ENCODE assay signal across 24 cellular contexts in genomic region chrX:68175569-68175968, GRCh38.
DNase-seq lines count a peak whose midpoint lies in the region; ATAC-seq and TF ChIP-seq lines count a peak whose summit lies in the region.
"Had no signal": no experiment of that assay in that cellular context is flagged by ENCODE, and none has a peak within 500 bp of the region (broad histone marks: within the 10 kb centered on the region; RNA-seq: fewer than 3 reads in every experiment).

No MANE protein-coding gene starts in this region.

- no peak overlapping the region for H3K4me3 Mint-ChIP-seq in chondrocyte (ENCODE audit: unreplicated experiment)
- H3K4me3 Mint-ChIP-seq: activated T-cell treated with anti-CD3 and anti-CD28 coated beads, Interleukin-2, amount 50 U/mL, for 24 hours; GM23338 had no signal

- H4K5ac ChIP-seq in IMR-90 (ENCODE audit: low read depth, low read length), result no peak overlapping the region

- H4K20me1 ChIP-seq in IMR-90 (ENCODE audit: insufficient read depth, low read length) (no peaks in the 10 kb centered on the region), mammary epithelial cell (ENCODE audit: insufficient read depth, low read length) (no peaks in the 10 kb centered on the region)

- BruUV-seq in IMR-90 (replicated peaks; lab: Mats Ljungman, UMichigan) (no TSS peak), mammary epithelial cell (replicated peaks; lab: Mats Ljungman, UMichigan) (no TSS peak)

- H3K79me2 ChIP-seq in mammary epithelial cell (ENCODE audit: insufficient read depth, low read length), result no peaks in the 10 kb centered on the region
- H3K79me2 ChIP-seq: parathyroid adenoma had no signal

- H2BK120ac ChIP-seq in IMR-90 (ENCODE audit: low read depth, low read length), result no peak overlapping the region
- H2BK120ac ChIP-seq in mesenchymal stem cell (ENCODE audit: low read depth, low read length), result no peak overlapping the region

- H3K36me3 Mint-ChIP-seq in chondrocyte (ENCODE audit: low read depth), result no peaks in the 10 kb centered on the region
- H3K36me3 Mint-ChIP-seq: activated naive CD4-positive, alpha-beta T cell treated with anti-CD3 and anti-CD28 coated beads, Interleukin-2, amount 50 U/mL, for 72 hours had no signal

- no peaks in the 10 kb centered on the region for H3K9me1 ChIP-seq in IMR-90 (ENCODE audit: insufficient read depth, low read length)

- H3K36me3 ChIP-seq in IMR-90 (ENCODE audit: control insufficient read depth, insufficient read depth, low read length), result no peaks in the 10 kb centered on the region
- H3K36me3 ChIP-seq in mammary epithelial cell (ENCODE audit: insufficient read depth, low read length), result no peaks in the 10 kb centered on the region
- H3K36me3 ChIP-seq in mesenchymal stem cell (ENCODE audit: control insufficient read depth in 1 of 2, insufficient read depth in 2 of 2, low read depth in 1 of 2, low read length in 2 of 2), result no peaks in the 10 kb centered on the region
- H3K36me3 ChIP-seq in ascending aorta, result no peaks in the 10 kb centered on the region
- H3K36me3 ChIP-seq: esophagus muscularis mucosa had no signal

- H2AFZ ChIP-seq in IMR-90 (replicated peaks; ENCODE audit: low read length, poor library complexity), result no peak overlapping the region
- H2AFZ ChIP-seq in mammary epithelial cell (ENCODE audit: low read depth, low read length), result no peak overlapping the region
- H2AFZ ChIP-seq in mesenchymal stem cell (ENCODE audit: low read depth, low read length), result no peak overlapping the region
- H2AFZ ChIP-seq: GM23338, parathyroid adenoma had no signal

- POLR2A ChIA-PET in IMR-90 (lab: Charles Lee; ENCODE audit: unreplicated experiment), result no interaction called here

- H3K23ac ChIP-seq in IMR-90 (ENCODE audit: low read depth, low read length) (no peak overlapping the region), mesenchymal stem cell (ENCODE audit: low read length in 2 of 2) (no peak overlapping the region)

- intact Hi-C loops in IMR-90 (cut with micrococcal nuclease), result no loop called here
- intact Hi-C loops in mammary epithelial cell (cut with micrococcal nuclease), result no loop called here
- intact Hi-C loops in ascending aorta (cut with DNase I), result no loop called here

- no peak overlapping the region for H3K27ac Mint-ChIP-seq in chondrocyte (ENCODE audit: unreplicated experiment)
- H3K27ac Mint-ChIP-seq: activated naive CD4-positive, alpha-beta T cell treated with anti-CD3 and anti-CD28 coated beads, Interleukin-2, amount 50 U/mL, for 72 hours; activated T-cell treated with anti-CD3 and anti-CD28 coated beads, Interleukin-2, amount 50 U/mL, for 24 hours; GM23338 had no signal

- dilution Hi-C loops in IMR-90 (cut with HindIII; ENCODE audit: low sequenced_read_pairs, unreplicated experiment) (no loop called here), mammary epithelial cell (cut with HindIII; ENCODE audit: low sequenced_read_pairs) (no loop called here)

- TF ChIP-seq CTCF in IMR-90 (conservative IDR thresholded peaks at IDR 0.05; ENCODE audit: low read depth, low read length) (no peak), mammary epithelial cell (conservative IDR thresholded peaks at IDR 0.05 in 1 of 2, IDR thresholded peaks at IDR 0.05 in 1 of 2; ENCODE audit: extremely low read depth in 1 of 2, insufficient read depth in 1 of 2, low read depth in 1 of 2, low read length in 2 of 2) (no peak), ascending aorta (IDR thresholded peaks at IDR 0.05) (no peak), chondrocyte (IDR thresholded peaks at IDR 0.05) (no peak)

- no peak overlapping the region for H4K91ac ChIP-seq in IMR-90 (ENCODE audit: insufficient read depth, low read depth, low read length)
- H4K91ac ChIP-seq in mesenchymal stem cell (ENCODE audit: low read length), result no peak overlapping the region

- H3K9me3 ChIP-seq in IMR-90 (ENCODE audit: control insufficient read depth, insufficient read depth, low read length) (no peaks in the 10 kb centered on the region), mammary epithelial cell (replicated peaks; ENCODE audit: insufficient read depth, low read length) (no peaks in the 10 kb centered on the region), mesenchymal stem cell (ENCODE audit: control insufficient read depth, low read length) (peaks cover 5% of the 10 kb centered on the region), ascending aorta (no peaks in the 10 kb centered on the region)
- H3K9me3 ChIP-seq: esophagus muscularis mucosa had no signal

- H3K18ac ChIP-seq in IMR-90 (ENCODE audit: low read depth, low read length) (no peak overlapping the region), mesenchymal stem cell (ENCODE audit: low read depth in 1 of 2, low read length in 2 of 2) (no peak overlapping the region)

- CTCF ChIA-PET in IMR-90 (lab: Yijun Ruan, JAX) (no interaction called here), mammary epithelial cell (lab: Charles Lee; ENCODE audit: low non-redundant PET) (no interaction called here)

- H3K56ac ChIP-seq in IMR-90 (ENCODE audit: extremely low read depth, insufficient read depth, low read length), result no peak overlapping the region

- H3K4me2 ChIP-seq in IMR-90 (ENCODE audit: low read depth, low read length) (no peak overlapping the region; the same call in 1 of the 2 replicates), mammary epithelial cell (ENCODE audit: insufficient read depth, low read depth, low read length) (no peak overlapping the region), mesenchymal stem cell (ENCODE audit: low read length, poor library complexity, severe bottlenecking) (no peak overlapping the region)
- H3K4me2 ChIP-seq: GM23338, smooth muscle cell had no signal

- in situ Hi-C loops in IMR-90 (cut with MboI; ENCODE audit: low sequenced_read_pairs) (loop anchor here (25.0 kb wide), 2 partner anchors 537 to 1212 kb away; no protein-coding TSS in a partner anchor), mammary epithelial cell (cut with MboI; ENCODE audit: low sequenced_read_pairs in 2 of 2) (loop anchor here in 1 of 2 donors (25.0 kb wide), 1 partner anchor 537 kb away; no protein-coding TSS in a partner anchor)

- no peak overlapping the region for H2BK20ac ChIP-seq in IMR-90 (ENCODE audit: low read depth, low read length)

- H3K4ac ChIP-seq in IMR-90 (ENCODE audit: low read depth, low read length) (no peak overlapping the region), mesenchymal stem cell (ENCODE audit: low read depth in 1 of 2, low read length in 2 of 2) (no peak overlapping the region)

- H3K14ac ChIP-seq in IMR-90 (replicated peaks; ENCODE audit: low read depth, low read length) (no peak overlapping the region), mesenchymal stem cell (ENCODE audit: low read length in 2 of 2) (no peak overlapping the region)

- H3K27ac ChIP-seq in IMR-90 (ENCODE audit: insufficient read depth, low read length), result no peak overlapping the region
- no peak overlapping the region for H3K27ac ChIP-seq in mammary epithelial cell (ENCODE audit: insufficient read depth, low read depth, low read length)
- no peak overlapping the region for H3K27ac ChIP-seq in mesenchymal stem cell (ENCODE audit: low read length, poor library complexity, severe bottlenecking)
- no peak overlapping the region for H3K27ac ChIP-seq in ascending aorta
- H3K27ac ChIP-seq: esophagus muscularis mucosa, HL-60, parathyroid adenoma had no signal

- H3K9me3 Mint-ChIP-seq in chondrocyte (ENCODE audit: low read depth), result peaks cover 13% of the 10 kb centered on the region
- H3K9me3 Mint-ChIP-seq: GM23338 had no signal

- ATAC-seq in IMR-90 (ENCODE audit: low read depth) (peak; percentile 59), GM19452 (IDR thresholded peaks at IDR 0.05; ENCODE audit: unreplicated experiment) (no peak)
- ATAC-seq: activated naive CD4-positive, alpha-beta T cell treated with anti-CD3 and anti-CD28 coated beads, Interleukin-2, amount 50 U/mL, for 72 hours; GM23338; left cardiac atrium; Panc1 had no signal

- no peak overlapping the region for H2AK5ac ChIP-seq in IMR-90 (ENCODE audit: low read depth, low read length)
- H2AK5ac ChIP-seq in mesenchymal stem cell (ENCODE audit: low read length, severe bottlenecking), result no peak overlapping the region

- TF ChIP-seq RAD21 in IMR-90 (IDR thresholded peaks at IDR 0.05; ENCODE audit: low read length), result no peak

- H3K4me1 Mint-ChIP-seq in chondrocyte (ENCODE audit: low read depth), result peaks cover 9% of the 10 kb centered on the region
- H3K4me1 Mint-ChIP-seq: GM23338 had no signal

- H3K4me3 ChIP-seq in IMR-90 (ENCODE audit: insufficient read depth, low read depth, low read length) (no peak overlapping the region), mammary epithelial cell (replicated peaks in 1 of 3; ENCODE audit: insufficient read depth in 1 of 3, low read depth in 2 of 3, low read length in 3 of 3) (no peak overlapping the region), mesenchymal stem cell (ENCODE audit: insufficient read depth in 1 of 2, low read depth in 1 of 2, low read length in 2 of 2) (no peak overlapping the region), ascending aorta (no peak overlapping the region)
- H3K4me3 ChIP-seq: esophagus muscularis mucosa, GM23338, smooth muscle cell had no signal

- no peaks in the 10 kb centered on the region for H3K27me3 Mint-ChIP-seq in chondrocyte (ENCODE audit: low read depth)

- H3K9ac ChIP-seq in IMR-90 (ENCODE audit: low read depth, low read length), result no peak overlapping the region
- no peak overlapping the region for H3K9ac ChIP-seq in mammary epithelial cell (ENCODE audit: insufficient read depth, low read length)
- H3K9ac ChIP-seq in mesenchymal stem cell (ENCODE audit: low read length), result no peak overlapping the region
- H3K9ac ChIP-seq: parathyroid adenoma had no signal

- no peaks in the 10 kb centered on the region for H3K27me3 ChIP-seq in IMR-90 (ENCODE audit: control insufficient read depth, insufficient read depth, low read length)
- H3K27me3 ChIP-seq in mammary epithelial cell (ENCODE audit: insufficient read depth, low read length), result no peaks in the 10 kb centered on the region
- H3K27me3 ChIP-seq in mesenchymal stem cell (ENCODE audit: control insufficient read depth in 1 of 2, insufficient read depth in 1 of 2, low read length in 2 of 2), result no peaks in the 10 kb centered on the region
- H3K27me3 ChIP-seq in ascending aorta, result no peaks in the 10 kb centered on the region
- H3K27me3 ChIP-seq: esophagus muscularis mucosa had no signal

- H4K8ac ChIP-seq in IMR-90 (ENCODE audit: low read depth in 2 of 2, low read length in 2 of 2) (no peak overlapping the region), mesenchymal stem cell (ENCODE audit: low read length) (no peak overlapping the region)

- H2BK5ac ChIP-seq in IMR-90 (ENCODE audit: low read depth, low read length, poor library complexity, severe bottlenecking) (no peak overlapping the region), mesenchymal stem cell (ENCODE audit: low read depth, low read length, poor library complexity, severe bottlenecking) (no peak overlapping the region)

- no peaks in the 10 kb centered on the region for H3K79me1 ChIP-seq in IMR-90 (ENCODE audit: low read depth in 1 of 2, low read length in 2 of 2)
- no peaks in the 10 kb centered on the region for H3K79me1 ChIP-seq in mesenchymal stem cell (replicated peaks; ENCODE audit: low read length, poor library complexity, severe bottlenecking)

- H2AK9ac ChIP-seq in IMR-90 (replicated peaks; ENCODE audit: low read depth, low read length, poor library complexity), result no peak overlapping the region

- TF ChIP-seq POLR2A in IMR-90 (IDR thresholded peaks at IDR 0.05; ENCODE audit: low read depth, low read length), result no peak

- no peak overlapping the region for H2BK15ac ChIP-seq in IMR-90 (ENCODE audit: low read depth, low read length)
- H2BK15ac ChIP-seq in mesenchymal stem cell (ENCODE audit: low read depth, poor library complexity, severe bottlenecking), result no peak overlapping the region

- DNase-seq in COLO829 (ENCODE audit: low spot score) (peak; percentile 35), IMR-90 (peak; percentile 72), mammary epithelial cell (peak; percentile 11), mesenchymal stem cell (peak; percentile 57), ascending aorta (ENCODE audit: low spot score in 2 of 2) (no peak), chondrocyte (ENCODE audit: low spot score) (no peak), DMS79 treated with DMSO at 0.1 percent for 48 hours (lab: John Stamatoyannopoulos, UW) (no peak)
- DNase-seq: activated T-cell treated with anti-CD3 and anti-CD28 coated beads, Interleukin-2, amount 50 U/mL, for 24 hours; AML-193; caudate nucleus; COR-L47; GDM1; KG1; left cardiac atrium; NCI-H1436; NCI-H82 had no signal

- no peak overlapping the region for H2BK12ac ChIP-seq in mesenchymal stem cell (ENCODE audit: low read length in 2 of 2)

- H3K4me1 ChIP-seq in IMR-90 (ENCODE audit: control insufficient read depth, insufficient read depth, low read length), result 0 out of 2 replicates have a peak, but pooled peaks cover 2% of the 10 kb centered on the region
- no peaks in the 10 kb centered on the region for H3K4me1 ChIP-seq in mammary epithelial cell (ENCODE audit: insufficient read depth, low read length)
- no peaks in the 10 kb centered on the region for H3K4me1 ChIP-seq in mesenchymal stem cell (ENCODE audit: control insufficient read depth, insufficient read depth, low read depth, low read length)
- H3K4me1 ChIP-seq in ascending aorta, result no peaks in the 10 kb centered on the region
- H3K4me1 ChIP-seq: esophagus muscularis mucosa, parathyroid adenoma had no signal

- WGBS in IMR-90 (ENCODE audit: extremely low coverage in 2 of 2, insufficient read length in 1 of 2), 2 experiments, result 0% methylated on average over 1 of the region's 3 CpGs; no CpG with 5 or more reads in 1 of the 2 experiments
- WGBS in mammary epithelial cell (ENCODE audit: low coverage, missing lambda C conversion rate), result 66% methylated on average over 3 of the region's 3 CpGs
- 73% methylated on average over 2 of the region's 3 CpGs for WGBS in mesenchymal stem cell

Comparison
In these comparisons a context has a peak if more than half of its experiments do, and no peak if none do; other contexts are left out.
1. DNase-seq: peak in COLO829 (single experiment), IMR-90 (single experiment), mammary epithelial cell (single experiment) and mesenchymal stem cell (single experiment); none in ascending aorta (0 of 2), chondrocyte (single experiment) and DMS79 treated with DMSO at 0.1 percent for 48 hours (single experiment).